ENCODE assay signal across 11 cellular contexts in genomic region chr7:136359333-136359903, GRCh38.
DNase-seq lines count a peak whose midpoint lies in the region; ATAC-seq and TF ChIP-seq lines count a peak whose summit lies in the region.
"Had no signal": no experiment of that assay in that cellular context is flagged by ENCODE, and none has a peak within 500 bp of the region (broad histone marks: within the 10 kb centered on the region; RNA-seq: fewer than 3 reads in every experiment).

No MANE protein-coding gene starts in this region.

- H3K27me3 Mint-ChIP-seq in activated T-cell treated with anti-CD3 and anti-CD28 coated beads, Interleukin-2, amount 50 U/mL, for 4 hours (ENCODE audit: low read depth): peaks cover 1% of the 10 kb centered on the region

- no peaks in the 10 kb centered on the region for H3K27me3 ChIP-seq in OCI-LY1 (ENCODE audit: insufficient read depth, low read length)
- no peaks in the 10 kb centered on the region for H3K27me3 ChIP-seq in esophagus squamous epithelium
- no peaks in the 10 kb centered on the region for H3K27me3 ChIP-seq in A673 (replicated peaks; ENCODE audit: insufficient read depth, low read depth, low read length, poor library complexity)
- H3K27me3 ChIP-seq in foreskin keratinocyte: no peaks in the 10 kb centered on the region

- no peaks in the 10 kb centered on the region for H3K36me3 Mint-ChIP-seq in activated T-cell treated with anti-CD3 and anti-CD28 coated beads, Interleukin-2, amount 50 U/mL, for 4 hours (ENCODE audit: insufficient read depth)
- H3K36me3 Mint-ChIP-seq: CD8-positive, alpha-beta T cell; immature natural killer cell had no signal

- no peaks in the 10 kb centered on the region for H3K79me2 ChIP-seq in OCI-LY1 (ENCODE audit: insufficient read depth, low read length)

- peak overlapping the region; percentile 8; the same call in 1 of the 2 replicates for H3K9ac ChIP-seq in OCI-LY1 (ENCODE audit: low read length)

- TF ChIP-seq CTCF in OCI-LY1 (IDR thresholded peaks at IDR 0.05; ENCODE audit: low read length): no peak
- TF ChIP-seq CTCF in esophagus squamous epithelium (IDR thresholded peaks at IDR 0.05): no peak
- no peak for TF ChIP-seq CTCF in A673 (conservative IDR thresholded peaks at IDR 0.05; ENCODE audit: low read depth, low read length)
- no peak for TF ChIP-seq CTCF in foreskin keratinocyte (conservative IDR thresholded peaks at IDR 0.05)

- H3K4me1 ChIP-seq in OCI-LY1 (ENCODE audit: insufficient read depth, low read length, severe bottlenecking) (peaks cover 63% of the 10 kb centered on the region), esophagus squamous epithelium (no peaks in the 10 kb centered on the region), A673 (ENCODE audit: insufficient read depth, low read length, poor library complexity, severe bottlenecking) (no peaks in the 10 kb centered on the region), foreskin keratinocyte (no peaks in the 10 kb centered on the region)

- no peaks in the 10 kb centered on the region for H3K36me3 ChIP-seq in OCI-LY1 (ENCODE audit: insufficient read depth, low read length)
- no peaks in the 10 kb centered on the region for H3K36me3 ChIP-seq in esophagus squamous epithelium
- no peaks in the 10 kb centered on the region for H3K36me3 ChIP-seq in A673 (ENCODE audit: insufficient read depth, low read length, poor library complexity, severe bottlenecking)

- DNase-seq in esophagus squamous epithelium (lab: John Stamatoyannopoulos, UW) (no peak), A673 (ENCODE audit: low spot score) (no peak), foreskin keratinocyte (no peak)
- no peak for DNase-seq in activated T-cell treated with anti-CD3 and anti-CD28 coated beads, Interleukin-2, amount 50 U/mL, for 4 hours
- DNase-seq: CD8-positive, alpha-beta T cell; immature natural killer cell; occipital lobe had no signal

- CTCF ChIA-PET in A673 (lab: Charles Lee): no interaction called here

- intact Hi-C loops in esophagus squamous epithelium (cut with DNase I) (no loop called here), A673 (cut with micrococcal nuclease; ENCODE audit: unreplicated experiment) (no loop called here)

- 46 to 64% methylated on average over 5 of the region's 5 CpGs for WGBS in esophagus squamous epithelium, 2 donors

- H3K4me3 Mint-ChIP-seq in activated T-cell treated with anti-CD3 and anti-CD28 coated beads, Interleukin-2, amount 50 U/mL, for 4 hours: no peak overlapping the region
- H3K4me3 Mint-ChIP-seq: CD8-positive, alpha-beta T cell; immature natural killer cell had no signal

- H3K9me3 Mint-ChIP-seq in activated T-cell treated with anti-CD3 and anti-CD28 coated beads, Interleukin-2, amount 50 U/mL, for 4 hours: peaks cover 10% of the 10 kb centered on the region

- no peak overlapping the region for H2AFZ ChIP-seq in OCI-LY1 (ENCODE audit: low read length)

- H3K9me3 ChIP-seq in OCI-LY1 (ENCODE audit: low read length): peaks cover 8% of the 10 kb centered on the region
- no peaks in the 10 kb centered on the region for H3K9me3 ChIP-seq in esophagus squamous epithelium
- H3K9me3 ChIP-seq in A673 (ENCODE audit: low read depth, low read length, poor library complexity, severe bottlenecking): peaks cover 7% of the 10 kb centered on the region

- no peaks in the 10 kb centered on the region for H4K20me1 ChIP-seq in OCI-LY1 (ENCODE audit: insufficient read depth, low read length)

- no peak for TF ChIP-seq POLR2A in esophagus squamous epithelium (IDR thresholded peaks at IDR 0.05)

- no peaks in the 10 kb centered on the region for H3K9me2 ChIP-seq in OCI-LY1 (ENCODE audit: low read depth, low read length)

- peak overlapping the region; percentile 37 for H3K4me2 ChIP-seq in OCI-LY1 (ENCODE audit: low read length)

- 0 out of 2 replicates have a peak, but pooled peaks cover 4% of the 10 kb centered on the region for H3F3A ChIP-seq in OCI-LY1 (ENCODE audit: insufficient read depth, low read length)

- no TSS peak for BruUV-seq in A673 (replicated peaks; lab: Mats Ljungman, UMichigan)

- ATAC-seq in GM18511 (IDR thresholded peaks at IDR 0.05; ENCODE audit: unreplicated experiment) (peak; percentile 95), GM21526 (IDR thresholded peaks at IDR 0.05; ENCODE audit: low FRiP score, unreplicated experiment) (peak; percentile 100), HG03108 (IDR thresholded peaks at IDR 0.05; ENCODE audit: unreplicated experiment) (peak; percentile 96), foreskin keratinocyte (no peak)
- no peak for ATAC-seq in activated T-cell treated with anti-CD3 and anti-CD28 coated beads, Interleukin-2, amount 50 U/mL, for 4 hours
- ATAC-seq: CD8-positive, alpha-beta T cell had no signal

- H3K4me3 ChIP-seq in OCI-LY1 (ENCODE audit: low read depth, low read length, poor library complexity, severe bottlenecking): no peak overlapping the region
- no peak overlapping the region for H3K4me3 ChIP-seq in esophagus squamous epithelium
- no peak overlapping the region for H3K4me3 ChIP-seq in A673 (ENCODE audit: low read depth, low read length, poor library complexity, severe bottlenecking)

- H3K27ac ChIP-seq in OCI-LY1 (ENCODE audit: low read depth, low read length, poor library complexity, severe bottlenecking) (peak overlapping the region; percentile 91), esophagus squamous epithelium (no peak overlapping the region), A673 (ENCODE audit: low read depth, low read length, poor library complexity, severe bottlenecking) (no peak overlapping the region), foreskin keratinocyte (no peak overlapping the region)

- H3K4me1 Mint-ChIP-seq in activated T-cell treated with anti-CD3 and anti-CD28 coated beads, Interleukin-2, amount 50 U/mL, for 4 hours (ENCODE audit: low read depth): no peaks in the 10 kb centered on the region
- H3K4me1 Mint-ChIP-seq: immature natural killer cell had no signal

- POLR2A ChIA-PET in A673 (lab: Charles Lee; ENCODE audit: low non-redundant PET): no interaction called here

Comparison
In these comparisons a context has a peak if more than half of its experiments do, and no peak if none do; other contexts are left out.
1. ATAC-seq: peak in GM18511 (single experiment), GM21526 (single experiment) and HG03108 (single experiment); none in activated T-cell treated with anti-CD3 and anti-CD28 coated beads, Interleukin-2, amount 50 U/mL, for 4 hours (0 of 2) and foreskin keratinocyte (single experiment).